1 cellular context compared by ENCODE assay signal in the genomic region with DNA sequence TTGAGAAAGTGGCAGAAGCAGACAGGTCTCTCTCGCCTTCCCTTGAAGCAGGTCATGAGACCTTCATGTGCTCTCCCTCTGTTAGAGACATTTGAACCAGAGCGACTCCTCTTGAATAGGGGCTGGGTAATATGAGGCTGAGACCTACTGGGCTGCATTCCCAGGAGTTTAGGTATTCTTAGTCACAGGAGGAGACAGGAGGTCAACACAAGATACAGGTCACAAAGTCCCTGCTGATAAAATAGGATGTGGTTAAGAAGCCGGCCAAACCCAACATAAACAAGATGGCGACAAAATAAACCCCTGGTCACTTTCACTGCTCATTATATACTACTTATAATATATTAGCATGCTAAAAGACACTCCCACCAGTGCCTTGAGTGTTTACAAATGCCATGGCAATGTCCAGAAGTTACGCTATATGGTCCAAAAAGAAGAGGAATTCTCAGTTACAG.
TF ChIP-seq lines count a peak whose summit lies in the region.

No MANE protein-coding gene starts in this region.

TF ChIP-seq in K562, 482 proteins besides CTCF, POLR2A, EP300 and RAD21 (continued from another document and continues in another):
- TF ChIP-seq NFIC (IDR thresholded peaks at IDR 0.05) (no peak), RAD51 (IDR thresholded peaks at IDR 0.05; ENCODE audit: borderline replicate concordance, low read depth) (no peak), LEF1 (IDR thresholded peaks at IDR 0.05) (no peak), ZNF408 (CRISPR knock-in tag; IDR thresholded peaks at IDR 0.05; ENCODE audit: low read depth) (no peak), BRF1 (IDR thresholded peaks at IDR 0.05; ENCODE audit: borderline replicate concordance, extremely low read depth, insufficient read length) (no peak), COPS2 (conservative IDR thresholded peaks at IDR 0.05) (no peak), MYC (IDR thresholded peaks at IDR 0.05; ENCODE audit: low read depth, low read length) (no peak), MYC (CRISPR knock-in tag; IDR thresholded peaks at IDR 0.05; ENCODE audit: borderline replicate concordance, low read depth) (no peak), GATAD2B (IDR thresholded peaks at IDR 0.05; ENCODE audit: borderline replicate concordance) (no peak), HDAC3 (IDR thresholded peaks at IDR 0.05; ENCODE audit: borderline replicate concordance, partially characterized antibody) (peak; percentile 31), DMBX1 (CRISPR knock-in tag; IDR thresholded peaks at IDR 0.05; ENCODE audit: borderline replicate concordance) (no peak), BMI1 (IDR thresholded peaks at IDR 0.05; ENCODE audit: low read length) (no peak), TAF7 (tag; IDR thresholded peaks at IDR 0.05) (no peak), ZNF696 (CRISPR knock-in tag; conservative IDR thresholded peaks at IDR 0.05) (no peak), SRSF3 (IDR thresholded peaks at IDR 0.05; ENCODE audit: insufficient read depth, low read length) (no peak), ILK (tag; IDR thresholded peaks at IDR 0.05; ENCODE audit: borderline replicate concordance, low read depth) (no peak), ZNF146 (CRISPR knock-in tag; IDR thresholded peaks at IDR 0.05; ENCODE audit: unreplicated experiment) (no peak), HDGF (IDR thresholded peaks at IDR 0.05) (no peak)
- TF ChIP-seq, protein P1, sequence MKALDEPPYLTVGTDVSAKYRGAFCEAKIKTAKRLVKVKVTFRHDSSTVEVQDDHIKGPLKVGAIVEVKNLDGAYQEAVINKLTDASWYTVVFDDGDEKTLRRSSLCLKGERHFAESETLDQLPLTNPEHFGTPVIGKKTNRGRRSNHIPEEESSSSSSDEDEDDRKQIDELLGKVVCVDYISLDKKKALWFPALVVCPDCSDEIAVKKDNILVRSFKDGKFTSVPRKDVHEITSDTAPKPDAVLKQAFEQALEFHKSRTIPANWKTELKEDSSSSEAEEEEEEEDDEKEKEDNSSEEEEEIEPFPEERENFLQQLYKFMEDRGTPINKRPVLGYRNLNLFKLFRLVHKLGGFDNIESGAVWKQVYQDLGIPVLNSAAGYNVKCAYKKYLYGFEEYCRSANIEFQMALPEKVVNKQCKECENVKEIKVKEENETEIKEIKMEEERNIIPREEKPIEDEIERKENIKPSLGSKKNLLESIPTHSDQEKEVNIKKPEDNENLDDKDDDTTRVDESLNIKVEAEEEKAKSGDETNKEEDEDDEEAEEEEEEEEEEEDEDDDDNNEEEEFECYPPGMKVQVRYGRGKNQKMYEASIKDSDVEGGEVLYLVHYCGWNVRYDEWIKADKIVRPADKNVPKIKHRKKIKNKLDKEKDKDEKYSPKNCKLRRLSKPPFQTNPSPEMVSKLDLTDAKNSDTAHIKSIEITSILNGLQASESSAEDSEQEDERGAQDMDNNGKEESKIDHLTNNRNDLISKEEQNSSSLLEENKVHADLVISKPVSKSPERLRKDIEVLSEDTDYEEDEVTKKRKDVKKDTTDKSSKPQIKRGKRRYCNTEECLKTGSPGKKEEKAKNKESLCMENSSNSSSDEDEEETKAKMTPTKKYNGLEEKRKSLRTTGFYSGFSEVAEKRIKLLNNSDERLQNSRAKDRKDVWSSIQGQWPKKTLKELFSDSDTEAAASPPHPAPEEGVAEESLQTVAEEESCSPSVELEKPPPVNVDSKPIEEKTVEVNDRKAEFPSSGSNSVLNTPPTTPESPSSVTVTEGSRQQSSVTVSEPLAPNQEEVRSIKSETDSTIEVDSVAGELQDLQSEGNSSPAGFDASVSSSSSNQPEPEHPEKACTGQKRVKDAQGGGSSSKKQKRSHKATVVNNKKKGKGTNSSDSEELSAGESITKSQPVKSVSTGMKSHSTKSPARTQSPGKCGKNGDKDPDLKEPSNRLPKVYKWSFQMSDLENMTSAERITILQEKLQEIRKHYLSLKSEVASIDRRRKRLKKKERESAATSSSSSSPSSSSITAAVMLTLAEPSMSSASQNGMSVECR (CRISPR knock-in tag; IDR thresholded peaks at IDR 0.05): no peak
- TF ChIP-seq, protein P2, sequence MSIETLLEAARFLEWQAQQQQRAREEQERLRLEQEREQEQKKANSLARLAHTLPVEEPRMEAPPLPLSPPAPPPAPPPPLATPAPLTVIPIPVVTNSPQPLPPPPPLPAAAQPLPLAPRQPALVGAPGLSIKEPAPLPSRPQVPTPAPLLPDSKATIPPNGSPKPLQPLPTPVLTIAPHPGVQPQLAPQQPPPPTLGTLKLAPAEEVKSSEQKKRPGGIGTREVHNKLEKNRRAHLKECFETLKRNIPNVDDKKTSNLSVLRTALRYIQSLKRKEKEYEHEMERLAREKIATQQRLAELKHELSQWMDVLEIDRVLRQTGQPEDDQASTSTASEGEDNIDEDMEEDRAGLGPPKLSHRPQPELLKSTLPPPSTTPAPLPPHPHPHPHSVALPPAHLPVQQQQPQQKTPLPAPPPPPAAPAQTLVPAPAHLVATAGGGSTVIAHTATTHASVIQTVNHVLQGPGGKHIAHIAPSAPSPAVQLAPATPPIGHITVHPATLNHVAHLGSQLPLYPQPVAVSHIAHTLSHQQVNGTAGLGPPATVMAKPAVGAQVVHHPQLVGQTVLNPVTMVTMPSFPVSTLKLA (conservative IDR thresholded peaks at IDR 0.05): no peak
- TF ChIP-seq, protein P3, sequence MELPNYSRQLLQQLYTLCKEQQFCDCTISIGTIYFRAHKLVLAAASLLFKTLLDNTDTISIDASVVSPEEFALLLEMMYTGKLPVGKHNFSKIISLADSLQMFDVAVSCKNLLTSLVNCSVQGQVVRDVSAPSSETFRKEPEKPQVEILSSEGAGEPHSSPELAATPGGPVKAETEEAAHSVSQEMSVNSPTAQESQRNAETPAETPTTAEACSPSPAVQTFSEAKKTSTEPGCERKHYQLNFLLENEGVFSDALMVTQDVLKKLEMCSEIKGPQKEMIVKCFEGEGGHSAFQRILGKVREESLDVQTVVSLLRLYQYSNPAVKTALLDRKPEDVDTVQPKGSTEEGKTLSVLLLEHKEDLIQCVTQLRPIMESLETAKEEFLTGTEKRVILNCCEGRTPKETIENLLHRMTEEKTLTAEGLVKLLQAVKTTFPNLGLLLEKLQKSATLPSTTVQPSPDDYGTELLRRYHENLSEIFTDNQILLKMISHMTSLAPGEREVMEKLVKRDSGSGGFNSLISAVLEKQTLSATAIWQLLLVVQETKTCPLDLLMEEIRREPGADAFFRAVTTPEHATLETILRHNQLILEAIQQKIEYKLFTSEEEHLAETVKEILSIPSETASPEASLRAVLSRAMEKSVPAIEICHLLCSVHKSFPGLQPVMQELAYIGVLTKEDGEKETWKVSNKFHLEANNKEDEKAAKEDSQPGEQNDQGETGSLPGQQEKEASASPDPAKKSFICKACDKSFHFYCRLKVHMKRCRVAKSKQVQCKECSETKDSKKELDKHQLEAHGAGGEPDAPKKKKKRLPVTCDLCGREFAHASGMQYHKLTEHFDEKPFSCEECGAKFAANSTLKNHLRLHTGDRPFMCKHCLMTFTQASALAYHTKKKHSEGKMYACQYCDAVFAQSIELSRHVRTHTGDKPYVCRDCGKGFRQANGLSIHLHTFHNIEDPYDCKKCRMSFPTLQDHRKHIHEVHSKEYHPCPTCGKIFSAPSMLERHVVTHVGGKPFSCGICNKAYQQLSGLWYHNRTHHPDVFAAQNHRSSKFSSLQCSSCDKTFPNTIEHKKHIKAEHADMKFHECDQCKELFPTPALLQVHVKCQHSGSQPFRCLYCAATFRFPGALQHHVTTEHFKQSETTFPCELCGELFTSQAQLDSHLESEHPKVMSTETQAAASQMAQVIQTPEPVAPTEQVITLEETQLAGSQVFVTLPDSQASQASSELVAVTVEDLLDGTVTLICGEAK (IDR thresholded peaks at IDR 0.05): no peak
- TF ChIP-seq, protein P3 (CRISPR knock-in tag; IDR thresholded peaks at IDR 0.05): no peak
- TF ChIP-seq, protein P4, sequence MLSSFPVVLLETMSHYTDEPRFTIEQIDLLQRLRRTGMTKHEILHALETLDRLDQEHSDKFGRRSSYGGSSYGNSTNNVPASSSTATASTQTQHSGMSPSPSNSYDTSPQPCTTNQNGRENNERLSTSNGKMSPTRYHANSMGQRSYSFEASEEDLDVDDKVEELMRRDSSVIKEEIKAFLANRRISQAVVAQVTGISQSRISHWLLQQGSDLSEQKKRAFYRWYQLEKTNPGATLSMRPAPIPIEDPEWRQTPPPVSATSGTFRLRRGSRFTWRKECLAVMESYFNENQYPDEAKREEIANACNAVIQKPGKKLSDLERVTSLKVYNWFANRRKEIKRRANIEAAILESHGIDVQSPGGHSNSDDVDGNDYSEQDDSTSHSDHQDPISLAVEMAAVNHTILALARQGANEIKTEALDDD (IDR thresholded peaks at IDR 0.05): peak; percentile 82
- TF ChIP-seq, protein P5, sequence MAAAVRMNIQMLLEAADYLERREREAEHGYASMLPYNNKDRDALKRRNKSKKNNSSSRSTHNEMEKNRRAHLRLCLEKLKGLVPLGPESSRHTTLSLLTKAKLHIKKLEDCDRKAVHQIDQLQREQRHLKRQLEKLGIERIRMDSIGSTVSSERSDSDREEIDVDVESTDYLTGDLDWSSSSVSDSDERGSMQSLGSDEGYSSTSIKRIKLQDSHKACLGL (CRISPR knock-in tag; IDR thresholded peaks at IDR 0.05; ENCODE audit: borderline replicate concordance, poor library complexity, severe bottlenecking): no peak
- TF ChIP-seq, protein P6, sequence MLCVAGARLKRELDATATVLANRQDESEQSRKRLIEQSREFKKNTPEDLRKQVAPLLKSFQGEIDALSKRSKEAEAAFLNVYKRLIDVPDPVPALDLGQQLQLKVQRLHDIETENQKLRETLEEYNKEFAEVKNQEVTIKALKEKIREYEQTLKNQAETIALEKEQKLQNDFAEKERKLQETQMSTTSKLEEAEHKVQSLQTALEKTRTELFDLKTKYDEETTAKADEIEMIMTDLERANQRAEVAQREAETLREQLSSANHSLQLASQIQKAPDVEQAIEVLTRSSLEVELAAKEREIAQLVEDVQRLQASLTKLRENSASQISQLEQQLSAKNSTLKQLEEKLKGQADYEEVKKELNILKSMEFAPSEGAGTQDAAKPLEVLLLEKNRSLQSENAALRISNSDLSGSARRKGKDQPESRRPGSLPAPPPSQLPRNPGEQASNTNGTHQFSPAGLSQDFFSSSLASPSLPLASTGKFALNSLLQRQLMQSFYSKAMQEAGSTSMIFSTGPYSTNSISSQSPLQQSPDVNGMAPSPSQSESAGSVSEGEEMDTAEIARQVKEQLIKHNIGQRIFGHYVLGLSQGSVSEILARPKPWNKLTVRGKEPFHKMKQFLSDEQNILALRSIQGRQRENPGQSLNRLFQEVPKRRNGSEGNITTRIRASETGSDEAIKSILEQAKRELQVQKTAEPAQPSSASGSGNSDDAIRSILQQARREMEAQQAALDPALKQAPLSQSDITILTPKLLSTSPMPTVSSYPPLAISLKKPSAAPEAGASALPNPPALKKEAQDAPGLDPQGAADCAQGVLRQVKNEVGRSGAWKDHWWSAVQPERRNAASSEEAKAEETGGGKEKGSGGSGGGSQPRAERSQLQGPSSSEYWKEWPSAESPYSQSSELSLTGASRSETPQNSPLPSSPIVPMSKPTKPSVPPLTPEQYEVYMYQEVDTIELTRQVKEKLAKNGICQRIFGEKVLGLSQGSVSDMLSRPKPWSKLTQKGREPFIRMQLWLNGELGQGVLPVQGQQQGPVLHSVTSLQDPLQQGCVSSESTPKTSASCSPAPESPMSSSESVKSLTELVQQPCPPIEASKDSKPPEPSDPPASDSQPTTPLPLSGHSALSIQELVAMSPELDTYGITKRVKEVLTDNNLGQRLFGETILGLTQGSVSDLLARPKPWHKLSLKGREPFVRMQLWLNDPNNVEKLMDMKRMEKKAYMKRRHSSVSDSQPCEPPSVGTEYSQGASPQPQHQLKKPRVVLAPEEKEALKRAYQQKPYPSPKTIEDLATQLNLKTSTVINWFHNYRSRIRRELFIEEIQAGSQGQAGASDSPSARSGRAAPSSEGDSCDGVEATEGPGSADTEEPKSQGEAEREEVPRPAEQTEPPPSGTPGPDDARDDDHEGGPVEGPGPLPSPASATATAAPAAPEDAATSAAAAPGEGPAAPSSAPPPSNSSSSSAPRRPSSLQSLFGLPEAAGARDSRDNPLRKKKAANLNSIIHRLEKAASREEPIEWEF (CRISPR knock-in tag; IDR thresholded peaks at IDR 0.05): no peak
- TF ChIP-seq, protein P7, sequence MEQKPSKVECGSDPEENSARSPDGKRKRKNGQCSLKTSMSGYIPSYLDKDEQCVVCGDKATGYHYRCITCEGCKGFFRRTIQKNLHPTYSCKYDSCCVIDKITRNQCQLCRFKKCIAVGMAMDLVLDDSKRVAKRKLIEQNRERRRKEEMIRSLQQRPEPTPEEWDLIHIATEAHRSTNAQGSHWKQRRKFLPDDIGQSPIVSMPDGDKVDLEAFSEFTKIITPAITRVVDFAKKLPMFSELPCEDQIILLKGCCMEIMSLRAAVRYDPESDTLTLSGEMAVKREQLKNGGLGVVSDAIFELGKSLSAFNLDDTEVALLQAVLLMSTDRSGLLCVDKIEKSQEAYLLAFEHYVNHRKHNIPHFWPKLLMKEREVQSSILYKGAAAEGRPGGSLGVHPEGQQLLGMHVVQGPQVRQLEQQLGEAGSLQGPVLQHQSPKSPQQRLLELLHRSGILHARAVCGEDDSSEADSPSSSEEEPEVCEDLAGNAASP (IDR thresholded peaks at IDR 0.05): no peak
